ENCODE assay signal across 16 cellular contexts in genomic region chr14:30273564-30273880, GRCh38.
DNase-seq lines count a peak whose midpoint lies in the region; TF ChIP-seq lines count a peak whose summit lies in the region.
"Had no signal": no experiment of that assay in that cellular context is flagged by ENCODE, and none has a peak within 500 bp of the region (broad histone marks: within the 10 kb centered on the region; RNA-seq: fewer than 3 reads in every experiment).

No MANE protein-coding gene starts in this region.

- TF ChIP-seq CTCF in brain (conservative IDR thresholded peaks at IDR 0.05) (no peak), neural progenitor cell (IDR thresholded peaks at IDR 0.05) (no peak), CD14-positive monocyte (IDR thresholded peaks at IDR 0.05) (no peak)

- H3K4me2 ChIP-seq in neural progenitor cell: peak overlapping the region; percentile 15
- H3K4me2 ChIP-seq: BLaER1 treated with 17β-estradiol and CSF1 and Interleukin-3, amounts not matched to agents 10 nM and 100 nM; GM23338 had no signal

- H3K9me3 Mint-ChIP-seq in brain (peaks cover 2 to 14% (median 9%) of the 10 kb centered on the region in 5 experiments), neural progenitor cell (no peaks in the 10 kb centered on the region), CD14-positive monocyte (peaks cover 0 to 4% (median 0%) of the 10 kb centered on the region in 7 donors)
- H3K9me3 Mint-ChIP-seq: GM23338 had no signal

- H2AFZ ChIP-seq in neural progenitor cell (replicated peaks): no peak overlapping the region
- H2AFZ ChIP-seq: GM23338 had no signal

- H3K36me3 ChIP-seq in neural progenitor cell: no peaks in the 10 kb centered on the region
- H3K36me3 ChIP-seq: BLaER1 treated with 17β-estradiol and CSF1 and Interleukin-3, amounts not matched to agents 10 nM and 100 nM; HAP-1 had no signal

- H3K4me3 ChIP-seq in neural progenitor cell: no peak overlapping the region
- H3K4me3 ChIP-seq: BLaER1 treated with 17β-estradiol and CSF1 and Interleukin-3, amounts not matched to agents 10 nM and 100 nM; GM23338; HAP-1 had no signal

- no peaks in the 10 kb centered on the region for H3K27me3 ChIP-seq in neural progenitor cell
- H3K27me3 ChIP-seq: BLaER1 treated with 17β-estradiol and CSF1 and Interleukin-3, amounts not matched to agents 10 nM and 100 nM had no signal

- DNase-seq in NCI-H146 treated with DMSO at 0.1 percent for 48 hours (lab: John Stamatoyannopoulos, UW; ENCODE audit: unreplicated experiment): peak; percentile 86
- DNase-seq in NCI-H146 (lab: John Stamatoyannopoulos, UW): no peak
- DNase-seq in neural progenitor cell (ENCODE audit: low spot score): no peak
- DNase-seq in GOT3 (lab: John Stamatoyannopoulos, UW): no peak
- DNase-seq in CD14-positive monocyte (ENCODE audit: low spot score): no peak
- no peak for DNase-seq in activated effector memory CD4-positive, alpha-beta T cell treated with Interleukin-2 at 50 U/mL for 16 hours
- DNase-seq: 8988T; AML-193; Calu3; CD4-positive, alpha-beta T cell; DMS 273 treated with DMSO at 0.1 percent for 48 hours had no signal

- intact Hi-C loops in CD14-positive monocyte (cut with micrococcal nuclease): no loop called here

- no peak overlapping the region for H3K27ac ChIP-seq in neural progenitor cell
- H3K27ac ChIP-seq: BLaER1 treated with 17β-estradiol and CSF1 and Interleukin-3, amounts not matched to agents 10 nM and 100 nM had no signal

- no peaks in the 10 kb centered on the region for H4K20me1 ChIP-seq in neural progenitor cell (ENCODE audit: low read depth)
- H4K20me1 ChIP-seq: BLaER1 treated with 17β-estradiol and CSF1 and Interleukin-3, amounts not matched to agents 10 nM and 100 nM had no signal

- no peaks in the 10 kb centered on the region for H3K27me3 Mint-ChIP-seq in brain
- peaks cover 7% of the 10 kb centered on the region for H3K27me3 Mint-ChIP-seq in neural progenitor cell (ENCODE audit: insufficient read depth, low read depth)
- H3K27me3 Mint-ChIP-seq in CD14-positive monocyte (ENCODE audit: low read depth in 3 of 3): peaks cover 0 to 8% (median 3%) of the 10 kb centered on the region in 3 donors

- H3K36me3 Mint-ChIP-seq in brain (peaks cover 5% of the 10 kb centered on the region), neural progenitor cell (no peaks in the 10 kb centered on the region), CD14-positive monocyte (no peaks in the 10 kb centered on the region)
- H3K36me3 Mint-ChIP-seq: IgD-negative memory B cell had no signal

- peaks cover 15% of the 10 kb centered on the region for H3F3A ChIP-seq in neural progenitor cell (ENCODE audit: low read depth)

- no peaks in the 10 kb centered on the region for H3K79me2 ChIP-seq in neural progenitor cell (ENCODE audit: low read depth)

- H3K9me3 ChIP-seq in neural progenitor cell (ENCODE audit: low read depth): no peaks in the 10 kb centered on the region
- H3K9me3 ChIP-seq: BLaER1 treated with 17β-estradiol and CSF1 and Interleukin-3, amounts not matched to agents 10 nM and 100 nM; HAP-1 had no signal

- no peak overlapping the region for H3K9ac ChIP-seq in neural progenitor cell
- H3K9ac ChIP-seq: BLaER1 treated with 17β-estradiol and CSF1 and Interleukin-3, amounts not matched to agents 10 nM and 100 nM had no signal

- peaks cover 32% of the 10 kb centered on the region for H3K4me1 ChIP-seq in neural progenitor cell
- H3K4me1 ChIP-seq: BLaER1 treated with 17β-estradiol and CSF1 and Interleukin-3, amounts not matched to agents 10 nM and 100 nM; HAP-1 had no signal

- H3K4me1 Mint-ChIP-seq in brain: peaks cover 73% of the 10 kb centered on the region
- peaks cover 29% of the 10 kb centered on the region for H3K4me1 Mint-ChIP-seq in neural progenitor cell
- peaks cover 2% of the 10 kb centered on the region for H3K4me1 Mint-ChIP-seq in CD14-positive monocyte

- H3K27ac Mint-ChIP-seq in brain: peak overlapping the region; percentile 90 to 98 (median 98)
- no peak overlapping the region for H3K27ac Mint-ChIP-seq in neural progenitor cell
- H3K27ac Mint-ChIP-seq in CD14-positive monocyte: no peak overlapping the region
- H3K27ac Mint-ChIP-seq: CD4-positive, alpha-beta T cell; GM23338; IgD-negative memory B cell had no signal

- H3K4me3 Mint-ChIP-seq in brain: peak overlapping the region; percentile 18 to 81 (median 78)
- no peak overlapping the region for H3K4me3 Mint-ChIP-seq in neural progenitor cell
- no peak overlapping the region for H3K4me3 Mint-ChIP-seq in CD14-positive monocyte
- H3K4me3 Mint-ChIP-seq: CD4-positive, alpha-beta T cell; GM23338; IgD-negative memory B cell had no signal

Comparison
In these comparisons a context has a peak if more than half of its experiments do, and no peak if none do; other contexts are left out.
1. H3K27ac Mint-ChIP-seq: peak in brain (5 of 5); none in neural progenitor cell (single experiment) and CD14-positive monocyte (0 of 7).
2. H3K4me3 Mint-ChIP-seq: peak in brain (5 of 5); none in neural progenitor cell (single experiment) and CD14-positive monocyte (0 of 2).